In genomic region chr20:56581701-56582100, GRCh38 we compare ENCODE assay signal across 1 cellular context.
TF ChIP-seq lines count a peak whose summit lies in the region.

No MANE protein-coding gene starts in this region.

TF ChIP-seq in HepG2, 621 proteins besides CTCF, POLR2A, EP300 and RAD21:
- TF ChIP-seq SRY (CRISPR knock-in tag; IDR thresholded peaks at IDR 0.05) (no peak), ZNF770 (CRISPR knock-in tag; IDR thresholded peaks at IDR 0.05) (peak; percentile 85), TCF7 (IDR thresholded peaks at IDR 0.05; ENCODE audit: low read depth) (peak; percentile 32; the same call in 1 of the 2 replicates), FOXA3 (CRISPR knock-in tag; IDR thresholded peaks at IDR 0.05) (0 out of 2 replicates have a peak, but pooled peaks have one; percentile 22), SETDB1 (CRISPR knock-in tag; IDR thresholded peaks at IDR 0.05; ENCODE audit: borderline replicate concordance) (no peak), TERF1 (CRISPR knock-in tag; IDR thresholded peaks at IDR 0.05) (no peak), ATRX (CRISPR knock-in tag; IDR thresholded peaks at IDR 0.05; ENCODE audit: borderline replicate concordance) (no peak), ZSCAN31 (CRISPR knock-in tag; IDR thresholded peaks at IDR 0.05; ENCODE audit: low read depth) (no peak), ZFP82 (CRISPR knock-in tag; IDR thresholded peaks at IDR 0.05; ENCODE audit: borderline replicate concordance) (no peak)
